Comparison of ENCODE assay signal across 21 cellular contexts in genomic region chr17:32302037-32302436, GRCh38. TPM values are rescaled to one million over a fixed set of nuclear protein-coding genes. Genes with fewer than 3 reads are reported as not detected.
DNase-seq lines count a peak whose midpoint lies in the region; ATAC-seq and TF ChIP-seq lines count a peak whose summit lies in the region.
"Had no signal": no experiment of that assay in that cellular context is flagged by ENCODE, and none has a peak within 500 bp of the region (broad histone marks: within the 10 kb centered on the region; RNA-seq: fewer than 3 reads in every experiment).

No MANE protein-coding gene starts in this region.

- peaks cover 51% of the 10 kb centered on the region for H3K4me1 Mint-ChIP-seq in WTC11
- H3K4me1 Mint-ChIP-seq: CD8-positive, alpha-beta memory T cell had no signal

- no peak for TF ChIP-seq CTCF in HEK293 (tag by site-specific recombination; IDR thresholded peaks at IDR 0.05)
- TF ChIP-seq CTCF in WTC11 (IDR thresholded peaks at IDR 0.05), result no peak
- TF ChIP-seq CTCF in GM10266 (IDR thresholded peaks at IDR 0.05; ENCODE audit: control insufficient read depth, insufficient read depth, low read depth, missing control alignments), result no peak

- peaks cover 0 to 4% of the 10 kb centered on the region in 2 experiments; a peak in 2 of 3 replicates for H3K36me3 ChIP-seq in HEK293 (ENCODE audit: control insufficient read depth in 2 of 2, insufficient read depth in 1 of 2, low read length in 2 of 2)

- CTCF ChIA-PET in HEK293 (lab: Yijun Ruan, JAX), result interaction anchor here (0.7 kb wide), 1 partner anchor 30 kb away, joined by 4 read pairs; no protein-coding TSS in a partner anchor
- CTCF ChIA-PET in WTC11 (lab: Charles Lee), result interaction anchor here (1.4 to 3.4 kb wide), 4 partner anchors 18 to 142 kb away, joined by 4 to 17 read pairs (median 5); partner anchors contain the start of gene PSMD11

- DNase-seq in NCI-H510A treated with DMSO at 0.1 percent for 48 hours (lab: John Stamatoyannopoulos, UW), result peak; percentile 17
- no peak for DNase-seq in NCI-H510A (lab: John Stamatoyannopoulos, UW)
- no peak for DNase-seq in WTC11 (ENCODE audit: low spot score)
- no peak for DNase-seq in GM10266 (ENCODE audit: extremely low spot score)
- DNase-seq in A172 (ENCODE audit: low spot score), result no peak
- no peak for DNase-seq in effector CD8-positive, alpha-beta T cell (lab: John Stamatoyannopoulos, UW)
- DNase-seq: 8988T; CD8-positive, alpha-beta memory T cell; DMS79; GOT3; KBM-7; NCI-H1092; NCI-H1436; NCI-H2081 treated with DMSO at 0.1 percent for 48 hours; NCI-H2171 treated with DMSO at 0.1 percent for 48 hours; NK-92 treated with Interleukin-12 subunit alpha and Interleukin-12 subunit beta, amount 100 ng/mL, for 24 hours had no signal

- H3K4me3 Mint-ChIP-seq in WTC11, result no peak overlapping the region
- H3K4me3 Mint-ChIP-seq: CD8-positive, alpha-beta memory T cell had no signal

- no peak for ATAC-seq in WTC11
- ATAC-seq: GM12878, Panc1, SK-N-SH treated with all-trans-retinoic acid at 6 μM for 48 hours had no signal

- H3K27ac ChIP-seq in HEK293 (ENCODE audit: extremely low read depth, low read depth, low read length), result no peak overlapping the region
- H3K27ac ChIP-seq: C4-2B had no signal

- POLR2A ChIA-PET in HEK293 (lab: Yijun Ruan, JAX), result no interaction called here
- POLR2A ChIA-PET in WTC11 (lab: Charles Lee), result interaction anchor here (1.1 to 1.5 kb wide), 3 partner anchors 9 to 22 kb away, joined by 4 to 5 read pairs (median 4); no protein-coding TSS in a partner anchor

- H3K9me3 ChIP-seq in HEK293 (ENCODE audit: control insufficient read depth, insufficient read depth, low read depth, low read length), result no peaks in the 10 kb centered on the region

- H3K9me3 Mint-ChIP-seq in WTC11, result no peaks in the 10 kb centered on the region
- H3K9me3 Mint-ChIP-seq: CD8-positive, alpha-beta memory T cell had no signal

- peak overlapping the region; percentile 63; the same call in 1 of the 2 replicates for H3K27ac Mint-ChIP-seq in WTC11

- H3K27me3 Mint-ChIP-seq in WTC11 (ENCODE audit: low read depth), result no peaks in the 10 kb centered on the region
- H3K27me3 Mint-ChIP-seq: CD8-positive, alpha-beta memory T cell had no signal

- H3K36me3 Mint-ChIP-seq in WTC11, result no peaks in the 10 kb centered on the region
- H3K36me3 Mint-ChIP-seq: CD8-positive, alpha-beta memory T cell had no signal

- H3K4me1 ChIP-seq in HEK293 (ENCODE audit: control insufficient read depth, insufficient read depth, low read length), result peaks cover 42% of the 10 kb centered on the region

- no peak overlapping the region for H3K4me3 ChIP-seq in HEK293 (ENCODE audit: low read depth, low read length)
- H3K4me3 ChIP-seq: GM12878 had no signal

TF ChIP-seq in HEK293, 187 proteins besides CTCF, POLR2A, EP300 and RAD21 (continues in another document):
- peak; percentile 46; the same call in 1 of the 2 replicates for TF ChIP-seq WT1 (tag by site-specific recombination; IDR thresholded peaks at IDR 0.05)
- TF ChIP-seq ZNF701 (tag by site-specific recombination; IDR thresholded peaks at IDR 0.05), result no peak
- no peak for TF ChIP-seq ZNF571 (tag by site-specific recombination; IDR thresholded peaks at IDR 0.05)
- no peak for TF ChIP-seq ZNF132 (tag by site-specific recombination; IDR thresholded peaks at IDR 0.05; ENCODE audit: borderline replicate concordance)
- no peak for TF ChIP-seq PRDM6 (tag by site-specific recombination; IDR thresholded peaks at IDR 0.05)
- TF ChIP-seq, protein P1, sequence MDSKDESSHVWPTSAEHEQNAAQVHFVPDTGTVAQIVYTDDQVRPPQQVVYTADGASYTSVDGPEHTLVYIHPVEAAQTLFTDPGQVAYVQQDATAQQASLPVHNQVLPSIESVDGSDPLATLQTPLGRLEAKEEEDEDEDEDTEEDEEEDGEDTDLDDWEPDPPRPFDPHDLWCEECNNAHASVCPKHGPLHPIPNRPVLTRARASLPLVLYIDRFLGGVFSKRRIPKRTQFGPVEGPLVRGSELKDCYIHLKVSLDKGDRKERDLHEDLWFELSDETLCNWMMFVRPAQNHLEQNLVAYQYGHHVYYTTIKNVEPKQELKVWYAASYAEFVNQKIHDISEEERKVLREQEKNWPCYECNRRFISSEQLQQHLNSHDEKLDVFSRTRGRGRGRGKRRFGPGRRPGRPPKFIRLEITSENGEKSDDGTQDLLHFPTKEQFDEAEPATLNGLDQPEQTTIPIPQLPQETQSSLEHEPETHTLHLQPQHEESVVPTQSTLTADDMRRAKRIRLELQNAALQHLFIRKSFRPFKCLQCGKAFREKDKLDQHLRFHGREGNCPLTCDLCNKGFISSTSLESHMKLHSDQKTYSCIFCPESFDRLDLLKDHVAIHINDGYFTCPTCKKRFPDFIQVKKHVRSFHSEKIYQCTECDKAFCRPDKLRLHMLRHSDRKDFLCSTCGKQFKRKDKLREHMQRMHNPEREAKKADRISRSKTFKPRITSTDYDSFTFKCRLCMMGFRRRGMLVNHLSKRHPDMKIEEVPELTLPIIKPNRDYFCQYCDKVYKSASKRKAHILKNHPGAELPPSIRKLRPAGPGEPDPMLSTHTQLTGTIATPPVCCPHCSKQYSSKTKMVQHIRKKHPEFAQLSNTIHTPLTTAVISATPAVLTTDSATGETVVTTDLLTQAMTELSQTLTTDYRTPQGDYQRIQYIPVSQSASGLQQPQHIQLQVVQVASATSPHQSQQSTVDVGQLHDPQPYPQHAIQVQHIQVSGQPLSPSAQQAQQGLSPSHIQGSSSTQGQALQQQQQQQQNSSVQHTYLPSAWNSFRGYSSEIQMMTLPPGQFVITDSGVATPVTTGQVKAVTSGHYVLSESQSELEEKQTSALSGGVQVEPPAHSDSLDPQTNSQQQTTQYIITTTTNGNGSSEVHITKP (tag by site-specific recombination; IDR thresholded peaks at IDR 0.05), result peak; percentile 63

TF ChIP-seq in WTC11, 78 proteins besides CTCF, POLR2A, EP300 and RAD21:
- TF ChIP-seq ZNF263 (CRISPR knock-in tag; IDR thresholded peaks at IDR 0.05; ENCODE audit: low read depth), result no peak
TF ChIP-seq in WTC11: peak in this region for 0.

RNA-seq across cellular contexts. Expression of gene RHBDL3, which starts 36.4 kb away (rescaled TPM):
- total RNA-seq in WTC11 (2021), result 11.3 to 13.2 TPM (median 11.6 TPM) in 3 replicates
- 3.7 TPM in 2 replicates for total RNA-seq in A172 (2014; rRNA removed; shearing (Covaris generic))

RNA-seq across cellular contexts. Expression of gene C17orf75, which starts 39.9 kb away (rescaled TPM):
- 35.5 to 49.4 TPM (median 35.5 TPM) in 3 replicates for total RNA-seq in WTC11 (2021)
- 75.6 and 89.5 TPM in 2 replicates for total RNA-seq in A172 (2014; rRNA removed; shearing (Covaris generic))

RNA-seq across cellular contexts. Expression of gene ZNF207, which starts 47.9 kb away (rescaled TPM):
- total RNA-seq in WTC11 (2021), result 188 to 223 TPM (median 201 TPM) in 3 replicates
- 221 and 227 TPM in 2 replicates for total RNA-seq in A172 (2014; rRNA removed; shearing (Covaris generic))
